20 cellular contexts compared by ENCODE assay signal in the genomic region with DNA sequence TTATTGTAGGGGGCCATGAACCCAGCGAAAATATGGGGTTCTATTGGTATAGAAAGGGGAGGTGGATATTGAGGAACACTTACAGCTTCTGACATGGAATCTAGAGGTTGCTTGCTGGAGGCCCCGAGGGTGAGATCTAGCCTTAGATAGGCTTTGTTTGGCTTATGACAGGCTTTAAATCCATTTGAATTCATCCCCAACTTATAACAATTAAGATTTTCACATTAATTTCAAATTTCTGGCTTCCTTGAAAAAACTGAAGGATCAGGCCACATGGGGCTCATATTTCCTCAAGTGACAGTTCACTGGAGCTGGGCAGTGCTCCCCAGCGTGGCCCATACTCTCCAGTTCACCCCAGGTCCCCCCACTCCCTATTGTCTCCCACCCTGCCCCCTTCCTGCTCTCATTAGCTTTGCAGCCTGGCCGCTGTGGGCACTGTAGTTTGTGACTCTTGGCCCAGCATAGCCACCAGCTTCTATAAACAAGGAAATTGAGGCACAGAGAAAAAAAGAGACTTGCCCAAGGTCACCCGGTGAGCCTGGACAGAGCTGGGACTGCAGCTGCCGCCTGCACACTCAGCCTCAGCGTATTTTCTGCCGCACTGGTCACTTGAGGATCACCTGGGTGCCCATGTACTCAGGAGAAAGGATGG. TPM values are rescaled to one million over a fixed set of nuclear protein-coding genes. Genes with fewer than 3 reads are reported as not detected.
DNase-seq lines count a peak whose midpoint lies in the region; TF ChIP-seq lines count a peak whose summit lies in the region.
"Had no signal": no experiment of that assay in that cellular context is flagged by ENCODE, and none has a peak within 500 bp of the region (broad histone marks: within the 10 kb centered on the region; RNA-seq: fewer than 3 reads in every experiment).

No MANE protein-coding gene starts in this region.

- no peak overlapping the region for H4K91ac ChIP-seq in neuronal stem cell (ENCODE audit: low read depth, low read length, poor library complexity)

- H3K27ac ChIP-seq in KMS-11 = peak overlapping the region; percentile 96
- no peak overlapping the region for H3K27ac ChIP-seq in adrenal gland
- no peak overlapping the region for H3K27ac ChIP-seq in neuronal stem cell (replicated peaks; ENCODE audit: low read length)
- no peak overlapping the region for H3K27ac ChIP-seq in mammary epithelial cell (ENCODE audit: insufficient read depth, low read depth, low read length)
- H3K27ac ChIP-seq: dorsolateral prefrontal cortex, esophagus squamous epithelium, VCaP had no signal

- intact Hi-C loops in adrenal gland (cut with DNase I) = no loop called here
- intact Hi-C loops in mammary epithelial cell (cut with micrococcal nuclease) = loop anchor here (2.0 kb wide), 1 partner anchor 40 kb away; no protein-coding TSS in a partner anchor

- no peak overlapping the region for H3K23ac ChIP-seq in neuronal stem cell (ENCODE audit: low read depth, low read length, poor library complexity)

- 85 to 98% (median 90%) methylated on average over 8 of the region's 8 CpGs for WGBS in adrenal gland, 4 donors
- WGBS in neuronal stem cell (ENCODE audit: extremely low coverage in 2 of 2, insufficient read length in 2 of 2, insufficient replicate concordance in 1 of 2), 2 donors = no CpG with 5 or more reads among the region's 8 CpGs
- WGBS in mammary epithelial cell (ENCODE audit: low coverage, missing lambda C conversion rate) = 90% methylated on average over 8 of the region's 8 CpGs

- H3K9me3 ChIP-seq in adrenal gland (replicated peaks in 1 of 3) (no peaks in the 10 kb centered on the region), neuronal stem cell (replicated peaks in 1 of 2; ENCODE audit: control insufficient read depth in 2 of 2, insufficient read depth in 1 of 2, low read depth in 1 of 2, low read length in 2 of 2) (peaks cover 0 to 3% of the 10 kb centered on the region in 2 donors), mammary epithelial cell (replicated peaks; ENCODE audit: insufficient read depth, low read length) (no peaks in the 10 kb centered on the region)
- H3K9me3 ChIP-seq: esophagus squamous epithelium, tibial nerve had no signal

- H4K20me1 ChIP-seq in KMS-11 (ENCODE audit: insufficient read depth) (no peaks in the 10 kb centered on the region), mammary epithelial cell (ENCODE audit: insufficient read depth, low read length) (no peaks in the 10 kb centered on the region)

- H3K4me3 ChIP-seq in KMS-11 (IDR thresholded peaks at IDR 0.05; ENCODE audit: insufficient read depth, low read depth, low read length) (no peak overlapping the region), adrenal gland (no peak overlapping the region), neuronal stem cell (ENCODE audit: low read length in 2 of 2) (no peak overlapping the region), mammary epithelial cell (replicated peaks in 1 of 3; ENCODE audit: insufficient read depth in 1 of 3, low read depth in 2 of 3, low read length in 3 of 3) (no peak overlapping the region)
- H3K4me3 ChIP-seq: tibial nerve had no signal

- H2AFZ ChIP-seq in KMS-11 (ENCODE audit: low read depth) (peak overlapping the region; percentile 7; the same call in 1 of the 2 replicates), neuronal stem cell (ENCODE audit: low read length) (no peak overlapping the region), mammary epithelial cell (ENCODE audit: low read depth, low read length) (no peak overlapping the region)

- H3K27me3 ChIP-seq in KMS-11 (ENCODE audit: insufficient read depth, low read depth) (no peaks in the 10 kb centered on the region), adrenal gland (peaks cover 4% of the 10 kb centered on the region), neuronal stem cell (ENCODE audit: control insufficient read depth in 3 of 3, insufficient read depth in 3 of 3, low read depth in 1 of 3, low read length in 3 of 3) (peaks cover 0 to 16% (median 0%) of the 10 kb centered on the region in 3 experiments), mammary epithelial cell (ENCODE audit: insufficient read depth, low read length) (no peaks in the 10 kb centered on the region)
- H3K27me3 ChIP-seq: esophagus squamous epithelium had no signal

- TF ChIP-seq POLR2A in adrenal gland (IDR thresholded peaks at IDR 0.05) = no peak

- peak overlapping the region; percentile 2 for H2AK5ac ChIP-seq in neuronal stem cell (ENCODE audit: low read depth, low read length)

- H3K14ac ChIP-seq in neuronal stem cell (ENCODE audit: low read length) = no peak overlapping the region

- H3K36me3 ChIP-seq in KMS-11 (ENCODE audit: insufficient read depth) = no peaks in the 10 kb centered on the region
- H3K36me3 ChIP-seq in adrenal gland (replicated peaks in 1 of 2) = no peaks in the 10 kb centered on the region
- H3K36me3 ChIP-seq in neuronal stem cell (replicated peaks in 1 of 2; ENCODE audit: control insufficient read depth in 2 of 2, insufficient read depth in 2 of 2, low read length in 2 of 2) = no peaks in the 10 kb centered on the region
- H3K36me3 ChIP-seq in mammary epithelial cell (ENCODE audit: insufficient read depth, low read length) = no peaks in the 10 kb centered on the region
- H3K36me3 ChIP-seq: esophagus squamous epithelium, tibial nerve had no signal

- no peak overlapping the region for H4K8ac ChIP-seq in neuronal stem cell (ENCODE audit: low read depth, low read length)

- no peak overlapping the region for H3K4ac ChIP-seq in neuronal stem cell (ENCODE audit: low read length)

- no peak for TF ChIP-seq CTCF in KMS-11 (conservative IDR thresholded peaks at IDR 0.05; ENCODE audit: low read depth, low read length)
- TF ChIP-seq CTCF in adrenal gland (IDR thresholded peaks at IDR 0.05) = no peak
- TF ChIP-seq CTCF in mammary epithelial cell (conservative IDR thresholded peaks at IDR 0.05 in 1 of 2, IDR thresholded peaks at IDR 0.05 in 1 of 2; ENCODE audit: extremely low read depth in 1 of 2, insufficient read depth in 1 of 2, low read depth in 1 of 2, low read length in 2 of 2) = no peak

- no peak overlapping the region for H2BK12ac ChIP-seq in neuronal stem cell (ENCODE audit: low read length)

- no peak overlapping the region for H2BK15ac ChIP-seq in neuronal stem cell (ENCODE audit: low read length)

- H3K4me2 ChIP-seq in KMS-11 (peak overlapping the region; percentile 75), neuronal stem cell (ENCODE audit: insufficient read depth, low read length, poor library complexity, severe bottlenecking) (no peak overlapping the region), mammary epithelial cell (ENCODE audit: insufficient read depth, low read depth, low read length) (no peak overlapping the region)

- H3K4me1 ChIP-seq in KMS-11 (ENCODE audit: low read depth, poor library complexity, severe bottlenecking) (peaks cover 80% of the 10 kb centered on the region), adrenal gland (replicated peaks in 1 of 2) (peaks cover 3 to 24% of the 10 kb centered on the region in 2 donors), neuronal stem cell (ENCODE audit: control insufficient read depth in 2 of 2, insufficient read depth in 1 of 2, low read depth in 1 of 2, low read length in 2 of 2) (peaks cover 2 to 4% of the 10 kb centered on the region in 2 donors), mammary epithelial cell (ENCODE audit: insufficient read depth, low read length) (no peaks in the 10 kb centered on the region)

- peak; percentile 1 for DNase-seq in activated CD4-positive, alpha-beta T cell treated with anti-CD3 and anti-CD28 coated beads for 48 hours
- DNase-seq in activated CD4-positive, alpha-beta T cell treated with anti-CD3 and anti-CD28 coated beads, Interleukin-2, amount 50 U/mL, for 1 hour = no peak
- DNase-seq in adrenal gland (peak in 4 of 7 donors; percentile 7 to 44 (median 14)), neuronal stem cell (ENCODE audit: low spot score) (no peak), NCI-H82 treated with DMSO at 0.1 percent for 48 hours (lab: John Stamatoyannopoulos, UW; ENCODE audit: unreplicated experiment) (no peak), DMS53 treated with DMSO at 0.1 percent for 48 hours (lab: John Stamatoyannopoulos, UW; ENCODE audit: unreplicated experiment) (no peak), mammary epithelial cell (no peak)
- DNase-seq: CD4-positive, CD25-positive, alpha-beta regulatory T cell; DND-41; esophagus squamous epithelium; midbrain; NCI-H2107; NCI-H748 treated with DMSO at 0.1 percent for 48 hours; stimulated activated CD4-positive, alpha-beta T cell treated with anti-CD3 and anti-CD28 coated beads, Interleukin-4, amount 100 ng/mL, for 4 hours had no signal

- no peaks in the 10 kb centered on the region for H3K79me2 ChIP-seq in KMS-11 (ENCODE audit: insufficient read depth, low read depth)
- no peaks in the 10 kb centered on the region for H3K79me2 ChIP-seq in mammary epithelial cell (ENCODE audit: insufficient read depth, low read length)

- no peak overlapping the region for H2BK5ac ChIP-seq in neuronal stem cell (ENCODE audit: low read length)

- dilution Hi-C loops in mammary epithelial cell (cut with HindIII; ENCODE audit: low sequenced_read_pairs) = no loop called here

- H3K18ac ChIP-seq in neuronal stem cell (ENCODE audit: low read length) = peak overlapping the region; percentile 13

- CTCF ChIA-PET in mammary epithelial cell (lab: Charles Lee; ENCODE audit: low non-redundant PET) = no interaction called here

- no peak overlapping the region for H2BK120ac ChIP-seq in neuronal stem cell (ENCODE audit: low read depth, low read length)

- in situ Hi-C loops in mammary epithelial cell (cut with MboI; ENCODE audit: low sequenced_read_pairs in 2 of 2) = no loop called here

- BruUV-seq in mammary epithelial cell (replicated peaks; lab: Mats Ljungman, UMichigan) = no TSS peak

- H3K9ac ChIP-seq in KMS-11 = peak overlapping the region; percentile 64; the same call in 1 of the 2 replicates
- no peak overlapping the region for H3K9ac ChIP-seq in neuronal stem cell (ENCODE audit: low read depth, low read length, poor library complexity)
- no peak overlapping the region for H3K9ac ChIP-seq in mammary epithelial cell (ENCODE audit: insufficient read depth, low read length)

- H3K79me1 ChIP-seq in neuronal stem cell (ENCODE audit: low read depth, low read length) = no peaks in the 10 kb centered on the region

RNA-seq across cellular contexts. Expression of a gene that starts 19.8 kb away (rescaled TPM):
- 10 to 100 TPM; 14.4 to 69.9 (median 44.5) TPM for total RNA-seq in adrenal gland
- 10 to 100 TPM; 14.7 to 45.0 (median 19.8) TPM for polyA plus RNA-seq in adrenal gland
- polyA plus RNA-seq in neuronal stem cell (2013, experiment 1 of 2) = 127 TPM
- 124 TPM for polyA plus RNA-seq in neuronal stem cell (2013, experiment 2 of 2)
- total RNA-seq in mammary epithelial cell = 100 to 1,000 TPM; 195 to 196 TPM
- polyA plus RNA-seq in mammary epithelial cell = 125 TPM
- polyA minus RNA-seq in mammary epithelial cell = 186 TPM

RNA-seq across cellular contexts. Expression of a gene that starts 59.5 kb away (rescaled TPM):
- total RNA-seq in adrenal gland (1 to 10 TPM in 1 of 8 donors, under 1 TPM in 4, not detected in 3; 0.14 to 1.5 (median 0.50) TPM), mammary epithelial cell (not detected)
- polyA plus RNA-seq in adrenal gland (1 to 10 TPM in 1 of 3 donors, under 1 TPM in 2; 0.20 to 2.0 (median 0.40) TPM), mammary epithelial cell (not detected)
- 0.25 TPM for polyA plus RNA-seq in neuronal stem cell (2013, experiment 1 of 2)
- polyA plus RNA-seq in neuronal stem cell (2013, experiment 2 of 2) = 0.33 TPM
- polyA minus RNA-seq in mammary epithelial cell = not detected
- total RNA-seq: A172, H4 had no signal
- polyA plus RNA-seq: CD4-positive, CD25-positive, alpha-beta regulatory T cell had no signal

Comparison
In these comparisons a context has a peak if more than half of its experiments do, and no peak if none do; other contexts are left out.
1. DNase-seq: peak in activated CD4-positive, alpha-beta T cell treated with anti-CD3 and anti-CD28 coated beads for 48 hours (single experiment) and adrenal gland (4 of 7); none in activated CD4-positive, alpha-beta T cell treated with anti-CD3 and anti-CD28 coated beads, Interleukin-2, amount 50 U/mL, for 1 hour (single experiment), neuronal stem cell (single experiment), NCI-H82 treated with DMSO at 0.1 percent for 48 hours (single experiment), DMS53 treated with DMSO at 0.1 percent for 48 hours (single experiment) and mammary epithelial cell (single experiment).